Comparison of ENCODE assay signal across 11 cellular contexts in the genomic region with DNA sequence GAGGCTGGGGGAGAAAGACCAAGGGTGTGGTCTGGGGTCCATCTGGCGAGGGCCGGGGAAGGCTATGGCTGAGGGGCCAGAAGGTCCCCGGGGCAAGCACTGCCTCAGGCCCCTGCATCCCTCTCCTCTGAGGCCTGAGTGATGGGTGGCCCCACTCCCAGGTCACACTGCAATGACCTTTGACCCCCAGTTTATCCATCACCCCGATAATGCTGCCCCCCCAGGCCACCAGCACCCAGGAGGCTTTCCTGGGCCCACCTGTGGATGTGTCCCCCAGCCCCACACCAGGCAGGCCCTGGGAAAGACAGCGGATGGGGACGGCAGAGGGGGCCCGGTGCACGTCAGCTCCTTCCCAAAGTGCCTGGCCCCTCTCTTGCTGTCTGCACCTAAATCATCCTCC. TPM values are rescaled to one million over a fixed set of nuclear protein-coding genes. Genes with fewer than 3 reads are reported as not detected.
"Had no signal": no experiment of that assay in that cellular context is flagged by ENCODE, and none has a peak within 500 bp of the region (broad histone marks: within the 10 kb centered on the region; RNA-seq: fewer than 3 reads in every experiment).

No MANE protein-coding gene starts in this region.

- H2AFZ ChIP-seq: GM23338 had no signal

- H3K4me3 Mint-ChIP-seq: GM23338, H9, HFFc6, IgD-negative memory B cell had no signal

- DNase-seq: H9, HCEC 1CT, HFFc6, KG1 had no signal

- H3K4me2 ChIP-seq: GM23338 had no signal

- H3K36me3 Mint-ChIP-seq: IgD-negative memory B cell had no signal

- H3K4me1 Mint-ChIP-seq: GM23338, IgD-negative memory B cell had no signal

- H3K27ac ChIP-seq: HL-60 had no signal

- ATAC-seq: GM23338, HepG2 had no signal

- H3K4me3 ChIP-seq: GM23338 had no signal

- H3K27ac Mint-ChIP-seq: GM23338, H9, HFFc6, IgD-negative memory B cell had no signal

- H3K9me3 Mint-ChIP-seq: GM23338, H9, HFFc6, IgD-negative memory B cell had no signal

- FAIRE-seq: H1, H54, HepG2 had no signal

RNA-seq across cellular contexts. Expression of gene CACNA1H, which starts 22.5 kb away (rescaled TPM):
- total RNA-seq: HT1080 had no signal
- polyA plus RNA-seq: IgD-negative memory B cell had no signal

RNA-seq across cellular contexts. Expression of gene C1QTNF8, which starts 34.3 kb away (rescaled TPM):
- total RNA-seq: GM23338, H1, H9, HFFc6, HT1080 had no signal
- polyA plus RNA-seq: GM23338, H1, HepG2, IgD-negative memory B cell had no signal

RNA-seq across cellular contexts. Expression of gene SSTR5, which starts 57.8 kb away (rescaled TPM):
- total RNA-seq: HFFc6, HT1080 had no signal
- polyA plus RNA-seq: IgD-negative memory B cell had no signal
